In genomic region chr10:77501152-77501845, GRCh38 we compare ENCODE assay signal across 9 cellular contexts.
A peak's percentile ranks its signal among the peaks of the same experiment; 100 is the strongest.
DNase-seq lines count a peak whose midpoint lies in the region; ATAC-seq and TF ChIP-seq lines count a peak whose summit lies in the region.
"Had no signal": no experiment of that assay in that cellular context is flagged by ENCODE, and none has a peak within 500 bp of the region (broad histone marks: within the 10 kb centered on the region; RNA-seq: fewer than 3 reads in every experiment).

No MANE protein-coding gene starts in this region.

- intact Hi-C loops in mammary epithelial cell (cut with micrococcal nuclease), result loop anchor here (5.0 to 10.0 kb wide), 2 partner anchors 136 to 246 kb away; partner anchors contain the start of gene KCNMA1

- H3K9ac ChIP-seq in mammary epithelial cell (ENCODE audit: insufficient read depth, low read length), result no peak overlapping the region

- dilution Hi-C loops in mammary epithelial cell (cut with HindIII; ENCODE audit: low sequenced_read_pairs), result loop anchor here (25.0 kb wide), 1 partner anchor 339 kb away; no protein-coding TSS in a partner anchor

- H4K20me1 ChIP-seq in mammary epithelial cell (ENCODE audit: insufficient read depth, low read length), result no peaks in the 10 kb centered on the region

- WGBS in mammary epithelial cell (ENCODE audit: low coverage, missing lambda C conversion rate), result 47% methylated on average over 5 of the region's 7 CpGs

- peaks cover 69% of the 10 kb centered on the region for H3K4me1 ChIP-seq in mammary epithelial cell (ENCODE audit: insufficient read depth, low read length)

- H3K36me3 ChIP-seq in mammary epithelial cell (ENCODE audit: insufficient read depth, low read length), result no peaks in the 10 kb centered on the region

- DNase-seq in ELR (ENCODE audit: low read depth) (peak; percentile 98), mammary epithelial cell (peak; percentile 78), nucleus accumbens (lab: John Stamatoyannopoulos, UW) (peak in 36 of 56 donors; percentile 7 to 86 (median 33)), coronary artery (ENCODE audit: low spot score) (no peak), HT-29 (ENCODE audit: low spot score) (no peak), NCI-H1092 treated with DMSO at 0.1 percent for 48 hours (lab: John Stamatoyannopoulos, UW) (no peak)
- DNase-seq: activated CD8-positive, alpha-beta memory T cell treated with anti-CD3 and anti-CD28 coated beads, Interleukin-2, amount 10 ng/mL, durations not matched to agents 7 days and 5 days had no signal

- CTCF ChIA-PET in mammary epithelial cell (lab: Charles Lee; ENCODE audit: low non-redundant PET), result interaction anchor here (1.0 kb wide), 1 partner anchor 108 kb away, joined by 5 read pairs; no protein-coding TSS in a partner anchor

- no peaks in the 10 kb centered on the region for H3K9me3 ChIP-seq in mammary epithelial cell (replicated peaks; ENCODE audit: insufficient read depth, low read length)

- H3K4me2 ChIP-seq in mammary epithelial cell (ENCODE audit: insufficient read depth, low read depth, low read length), result no peak overlapping the region

- peak overlapping the region; percentile 1 for H2AFZ ChIP-seq in mammary epithelial cell (ENCODE audit: low read depth, low read length)

- ATAC-seq in HG03108 (IDR thresholded peaks at IDR 0.05; ENCODE audit: unreplicated experiment) (peak; percentile 6), GM19023 (IDR thresholded peaks at IDR 0.05; ENCODE audit: unreplicated experiment) (no peak)

- H3K27ac ChIP-seq in mammary epithelial cell (ENCODE audit: insufficient read depth, low read depth, low read length) (peak overlapping the region; percentile 45), coronary artery (peak overlapping the region in 1 of 2 donors; percentile 14)

- no TSS peak for BruUV-seq in mammary epithelial cell (replicated peaks; lab: Mats Ljungman, UMichigan)

- in situ Hi-C loops in mammary epithelial cell (cut with MboI; ENCODE audit: low sequenced_read_pairs in 2 of 2), result no loop called here

- peaks cover 13% of the 10 kb centered on the region for H3K79me2 ChIP-seq in mammary epithelial cell (ENCODE audit: insufficient read depth, low read length)

- H3K4me3 ChIP-seq in mammary epithelial cell (replicated peaks in 1 of 3; ENCODE audit: insufficient read depth in 1 of 3, low read depth in 2 of 3, low read length in 3 of 3), result no peak overlapping the region
- H3K4me3 ChIP-seq in coronary artery, result no peak overlapping the region

- TF ChIP-seq CTCF in mammary epithelial cell (conservative IDR thresholded peaks at IDR 0.05 in 1 of 2, IDR thresholded peaks at IDR 0.05 in 1 of 2; ENCODE audit: extremely low read depth in 1 of 2, insufficient read depth in 1 of 2, low read depth in 1 of 2, low read length in 2 of 2) (no peak), coronary artery (IDR thresholded peaks at IDR 0.05) (no peak)

- H3K27me3 ChIP-seq in mammary epithelial cell (ENCODE audit: insufficient read depth, low read length), result no peaks in the 10 kb centered on the region

Comparison
In these comparisons a context has a peak if more than half of its experiments do, and no peak if none do; other contexts are left out.
1. DNase-seq: peak in ELR (single experiment), mammary epithelial cell (single experiment) and nucleus accumbens (36 of 56); none in coronary artery (single experiment), HT-29 (single experiment) and NCI-H1092 treated with DMSO at 0.1 percent for 48 hours (single experiment).